ENCODE assay signal across 28 cellular contexts in the genomic region with DNA sequence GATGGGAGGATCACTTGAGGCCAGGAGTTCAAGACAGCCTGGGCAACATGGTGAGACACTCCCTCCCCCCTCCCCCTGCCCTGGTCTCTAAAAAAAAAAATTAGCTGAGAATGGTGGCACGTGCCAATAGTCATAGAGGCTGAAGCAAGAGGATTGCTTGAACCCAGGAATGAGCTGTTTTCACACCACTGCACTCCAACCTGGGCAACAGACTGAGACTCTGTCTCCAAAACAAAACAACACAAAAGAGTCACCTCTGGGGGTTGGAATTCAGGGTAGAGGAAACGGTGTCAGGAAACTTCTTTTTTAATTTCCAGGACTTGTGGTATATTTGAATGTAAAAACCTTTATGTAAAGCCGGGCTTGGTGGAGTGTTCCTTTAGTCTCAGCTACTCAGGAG.
"Had no signal": no experiment of that assay in that cellular context is flagged by ENCODE, and none has a peak within 500 bp of the region (broad histone marks: within the 10 kb centered on the region; RNA-seq: fewer than 3 reads in every experiment).

No MANE protein-coding gene starts in this region.

- H3K27me3 ChIP-seq: adrenal gland, body of pancreas had no signal

- DNase-seq: activated CD4-positive, alpha-beta memory T cell treated with anti-CD3 and anti-CD28 coated beads for 36 hours; activated CD4-positive, alpha-beta T cell treated with anti-CD3 and anti-CD28 coated beads for 36 hours; activated CD4-positive, alpha-beta T cell treated with anti-CD3 and anti-CD28 coated beads, Interleukin-2, amount 10 ng/mL, durations not matched to agents 24 days and 14 days; activated CD4-positive, CD25-positive, alpha-beta regulatory T cell; activated CD4-positive, CD25-positive, alpha-beta regulatory T cell treated with anti-CD3 and anti-CD28 coated beads, Interleukin-2, amount 50 U/mL, for 72 hours; activated CD8-positive, alpha-beta memory T cell treated with anti-CD3 and anti-CD28 coated beads, Interleukin-2, amount 10 ng/mL, durations not matched to agents 7 days and 5 days; activated CD8-positive, alpha-beta memory T cell treated with anti-CD3 and anti-CD28 coated beads, Interleukin-2, amount 50 U/mL, for 4 hours; activated CD8-positive, alpha-beta T cell treated with anti-CD3 and anti-CD28 coated beads, Interleukin-2, amount 10 ng/mL, durations not matched to agents 7 days and 5 days; activated effector memory CD4-positive, alpha-beta T cell treated with anti-CD3 and anti-CD28 coated beads, Interleukin-2, amount 50 U/mL, for 16 hours; activated naive CD4-positive, alpha-beta T cell treated with anti-CD3 and anti-CD28 coated beads for 36 hours; activated naive CD8-positive, alpha-beta T cell treated with anti-CD3 and anti-CD28 coated beads for 36 hours; activated naive CD8-positive, alpha-beta T cell treated with anti-CD3 and anti-CD28 coated beads, Interleukin-2, amount 50 U/mL, for 24 hours; activated T-cell treated with anti-CD3 and anti-CD28 coated beads, Interleukin-2, amount 50 U/mL, for 1 hour; activated T-cell treated with anti-CD3 and anti-CD28 coated beads, Interleukin-2, amount 50 U/mL, for 48 hours; amygdala; aorta; body of pancreas; caudate nucleus; cortex of kidney; dermis blood vessel endothelial cell; effector CD8-positive, alpha-beta T cell; endodermal cell; foreskin fibroblast; head of caudate nucleus; hippocampal formation; T1000 had no signal

- ATAC-seq: activated CD4-positive, alpha-beta T cell treated with anti-CD3 and anti-CD28 coated beads for 36 hours; activated CD8-positive, alpha-beta memory T cell treated with anti-CD3 and anti-CD28 coated beads, Interleukin-2, amount 10 ng/mL, durations not matched to agents 7 days and 5 days; activated CD8-positive, alpha-beta T cell treated with anti-CD3 and anti-CD28 coated beads, Interleukin-2, amount 10 ng/mL, durations not matched to agents 7 days and 5 days; activated naive CD8-positive, alpha-beta T cell treated with anti-CD3 and anti-CD28 coated beads, Interleukin-2, amount 50 U/mL, for 24 hours; body of pancreas; esophagus mucosa had no signal

- H3K27ac ChIP-seq: adrenal gland, body of pancreas had no signal

- H3K4me1 ChIP-seq: adrenal gland had no signal

- H3K9me3 ChIP-seq: adrenal gland, body of pancreas had no signal

- H3K4me3 ChIP-seq: adrenal gland, body of pancreas had no signal

- H3K36me3 ChIP-seq: adrenal gland had no signal
